Comparison of ENCODE assay signal across 12 cellular contexts in genomic region chr18:9823805-9824473, GRCh38.
DNase-seq lines count a peak whose midpoint lies in the region; ATAC-seq, FAIRE-seq and TF ChIP-seq lines count a peak whose summit lies in the region.
"Had no signal": no experiment of that assay in that cellular context is flagged by ENCODE, and none has a peak within 500 bp of the region (broad histone marks: within the 10 kb centered on the region; RNA-seq: fewer than 3 reads in every experiment).

No MANE protein-coding gene starts in this region.

- H3K27me3 ChIP-seq in GM12878 (replicated peaks in 1 of 2; ENCODE audit: control insufficient read depth in 2 of 2, insufficient read depth in 2 of 2, low read length in 1 of 2) (no peaks in the 10 kb centered on the region), keratinocyte (ENCODE audit: control insufficient read depth, extremely low read depth, insufficient read depth, low read length) (no peaks in the 10 kb centered on the region), thoracic aorta (replicated peaks; ENCODE audit: insufficient read depth) (no peaks in the 10 kb centered on the region)

- H3K9ac ChIP-seq in GM12878 (ENCODE audit: control insufficient read depth, insufficient read depth, low read length), result no peak overlapping the region
- no peak overlapping the region for H3K9ac ChIP-seq in keratinocyte (ENCODE audit: control insufficient read depth, extremely low read depth, insufficient read depth, low read length)

- in situ Hi-C loops in GM12878 (cut with MboI), result no loop called here

- peaks cover 2% of the 10 kb centered on the region; the same call in 1 of the 2 replicates for H3K4me1 ChIP-seq in HEK293 (ENCODE audit: control insufficient read depth, insufficient read depth, low read length)
- H3K4me1 ChIP-seq in GM12878 (ENCODE audit: control insufficient read depth, insufficient read depth, low read length), result no peaks in the 10 kb centered on the region
- peaks cover 49% of the 10 kb centered on the region for H3K4me1 ChIP-seq in keratinocyte (ENCODE audit: control insufficient read depth, extremely low read depth, insufficient read depth, low read length)
- peaks cover 25 to 30% of the 10 kb centered on the region in 2 donors for H3K4me1 ChIP-seq in thoracic aorta (ENCODE audit: control insufficient read depth in 1 of 2, low read depth in 2 of 2)

- RAD21 ChIA-PET in GM12878 (lab: Charles Lee; ENCODE audit: unreplicated experiment), result no interaction called here

- TF ChIP-seq CTCF in HEK293 (tag by site-specific recombination; IDR thresholded peaks at IDR 0.05), result no peak
- TF ChIP-seq CTCF in GM12878 (IDR thresholded peaks at IDR 0.05 in 2 of 3, conservative IDR thresholded peaks at IDR 0.05 in 1 of 3; ENCODE audit: control insufficient read depth in 2 of 3, extremely low read depth in 1 of 3, insufficient read depth in 1 of 3, low read depth in 3 of 3, low read length in 3 of 3), result no peak
- no peak for TF ChIP-seq CTCF in keratinocyte (optimal IDR thresholded peaks at IDR 0.05 in 1 of 3, IDR thresholded peaks at IDR 0.05 in 1 of 3, conservative IDR thresholded peaks at IDR 0.05 in 1 of 3; ENCODE audit: extremely low read depth in 1 of 3, insufficient read depth in 2 of 3, low read length in 3 of 3)
- no peak for TF ChIP-seq CTCF in thoracic aorta (IDR thresholded peaks at IDR 0.05)

- H3K79me2 ChIP-seq in GM12878 (ENCODE audit: control insufficient read depth, insufficient read depth, low read length), result no peaks in the 10 kb centered on the region
- H3K79me2 ChIP-seq in keratinocyte (ENCODE audit: control insufficient read depth, insufficient read depth, low read length), result no peaks in the 10 kb centered on the region

- H3K9me3 ChIP-seq in HEK293 (ENCODE audit: control insufficient read depth, insufficient read depth, low read depth, low read length) (no peaks in the 10 kb centered on the region), GM12878 (replicated peaks; ENCODE audit: control insufficient read depth, insufficient read depth, low read length) (no peaks in the 10 kb centered on the region), keratinocyte (ENCODE audit: control insufficient read depth, low read depth, low read length) (no peaks in the 10 kb centered on the region), thoracic aorta (no peaks in the 10 kb centered on the region)

- H4K20me1 ChIP-seq in GM12878 (ENCODE audit: control insufficient read depth, insufficient read depth), result no peaks in the 10 kb centered on the region
- no peaks in the 10 kb centered on the region for H4K20me1 ChIP-seq in keratinocyte (ENCODE audit: control insufficient read depth, extremely low read depth, insufficient read depth, low read length)

- SMC1A ChIA-PET in GM12878 (lab: Charles Lee; ENCODE audit: uncharacterized antibody, unreplicated experiment), result interaction anchor here (0.6 kb wide), 1 partner anchor 117 kb away, joined by 3 read pairs; no protein-coding TSS in a partner anchor

- peaks cover 2% of the 10 kb centered on the region for H3K9me1 ChIP-seq in keratinocyte (ENCODE audit: control insufficient read depth, extremely low read depth, insufficient read depth, low read length)

- H3K27ac ChIP-seq in HEK293 (ENCODE audit: extremely low read depth, low read depth, low read length), result no peak overlapping the region
- no peak overlapping the region for H3K27ac ChIP-seq in GM12878 (ENCODE audit: control insufficient read depth, insufficient read depth)
- no peak overlapping the region for H3K27ac ChIP-seq in keratinocyte (ENCODE audit: control insufficient read depth, insufficient read depth, low read length)
- H3K27ac ChIP-seq in thoracic aorta, result peak overlapping the region in 1 of 2 donors; percentile 55

- H2AFZ ChIP-seq in GM12878 (ENCODE audit: control insufficient read depth, low read depth, low read length) (no peak overlapping the region), keratinocyte (ENCODE audit: control insufficient read depth, low read length) (no peak overlapping the region)

- FAIRE-seq in GM12878 (lab: Jason Lieb, UNC), result peak; percentile 86
- FAIRE-seq in keratinocyte (lab: Jason Lieb, UNC), result peak; percentile 9

- DNase-seq in GM12878 (ENCODE audit: low read depth, low spot score), result no peak
- DNase-seq in keratinocyte (ENCODE audit: low read depth, low spot score), result no peak
- no peak for DNase-seq in thoracic aorta (ENCODE audit: low spot score)
- DNase-seq in GM19240 (ENCODE audit: insufficient read length, low spot score), result no peak
- no peak for DNase-seq in COLO829 (ENCODE audit: low spot score)
- no peak for DNase-seq in NCI-H2107 treated with DMSO at 0.1 percent for 48 hours (lab: John Stamatoyannopoulos, UW; ENCODE audit: unreplicated experiment)
- DNase-seq: activated T-cell treated with anti-CD3 and anti-CD28 coated beads for 4 hours, COR-L47, glutamatergic neuron, NCI-H1694 had no signal

- intact Hi-C loops in GM12878 (cut with micrococcal nuclease; ENCODE audit: unreplicated experiment), result no loop called here

- WGBS in GM12878 (ENCODE audit: insufficient coverage, insufficient replicate concordance, low lambda C conversion rate, missing lambda C conversion rate), result 94% methylated on average over 4 of the region's 4 CpGs

- BruUV-seq in GM12878 (replicated peaks; lab: Mats Ljungman, UMichigan), result no TSS peak

- H3K36me3 ChIP-seq in HEK293 (ENCODE audit: control insufficient read depth in 2 of 2, insufficient read depth in 1 of 2, low read length in 2 of 2) (no peaks in the 10 kb centered on the region; a peak in 1 of 3 replicates), GM12878 (ENCODE audit: control insufficient read depth in 2 of 2, insufficient read depth in 2 of 2, low read length in 1 of 2) (no peaks in the 10 kb centered on the region), keratinocyte (ENCODE audit: control insufficient read depth in 2 of 2, extremely low read depth in 1 of 2, insufficient read depth in 2 of 2, low read length in 2 of 2) (no peaks in the 10 kb centered on the region), thoracic aorta (no peaks in the 10 kb centered on the region)

- TF ChIP-seq RAD21 in GM12878 (IDR thresholded peaks at IDR 0.05; ENCODE audit: insufficient read depth, low read depth, low read length), result no peak

- no peak for TF ChIP-seq EP300 in GM12878 (IDR thresholded peaks at IDR 0.05; ENCODE audit: borderline replicate concordance in 1 of 2, control insufficient read depth in 1 of 2, low read depth in 2 of 2, low read length in 2 of 2)

- H3K4me2 ChIP-seq in GM12878 (ENCODE audit: control insufficient read depth, insufficient read depth) (no peak overlapping the region), keratinocyte (ENCODE audit: control insufficient read depth, extremely low read depth, insufficient read depth, low read depth, low read length) (no peak overlapping the region)

- dilution Hi-C loops in keratinocyte (cut with MboI; ENCODE audit: extremely low pct_ligation_motif_present, low sequenced_read_pairs), result no loop called here

- CTCF ChIA-PET in HEK293 (lab: Yijun Ruan, JAX) (interaction anchor here (0.7 to 1.1 kb wide), 2 partner anchors 51 to 87 kb away, joined by 3 read pairs; no protein-coding TSS in a partner anchor), GM12878 (lab: Yijun Ruan, JAX) (no interaction called here)

- POLR2A ChIA-PET in HEK293 (lab: Yijun Ruan, JAX), result no interaction called here
- POLR2A ChIA-PET in GM12878 (lab: Charles Lee), result no interaction called here

- TF ChIP-seq POLR2A in GM12878 (IDR thresholded peaks at IDR 0.05; ENCODE audit: low read depth, low read length), result no peak

- no peak for ATAC-seq in GM12878
- ATAC-seq in thoracic aorta (ENCODE audit: insufficient number of reproducible peaks, low FRiP score, low read depth), result peak; percentile 15
- no peak for ATAC-seq in GM19395 (IDR thresholded peaks at IDR 0.05; ENCODE audit: unreplicated experiment)

- no peak overlapping the region for H3K4me3 ChIP-seq in HEK293 (ENCODE audit: low read depth, low read length)
- H3K4me3 ChIP-seq in GM12878, result no peak overlapping the region
- H3K4me3 ChIP-seq in keratinocyte (ENCODE audit: control insufficient read depth in 2 of 3, extremely low read depth in 1 of 3, insufficient read depth in 2 of 3, low read depth in 1 of 3, low read length in 3 of 3), result no peak overlapping the region
- no peak overlapping the region for H3K4me3 ChIP-seq in thoracic aorta

TF ChIP-seq in HEK293, 187 proteins besides CTCF, POLR2A, EP300 and RAD21 (continues in another document):
- TF ChIP-seq ZNF248 (tag by site-specific recombination; IDR thresholded peaks at IDR 0.05) (0 out of 2 replicates have a peak, but pooled peaks have one; percentile 68), ZNF529 (tag by site-specific recombination; IDR thresholded peaks at IDR 0.05; ENCODE audit: insufficient replicate concordance) (no peak), ZNF2 (tag by site-specific recombination; IDR thresholded peaks at IDR 0.05) (no peak), SCRT1 (tag by site-specific recombination; IDR thresholded peaks at IDR 0.05; ENCODE audit: borderline replicate concordance) (no peak), SETDB1 (IDR thresholded peaks at IDR 0.05; ENCODE audit: insufficient read length, low read length) (no peak), ZNF133 (tag by site-specific recombination; IDR thresholded peaks at IDR 0.05) (peak; percentile 13; the same call in 1 of the 2 replicates), ZNF114 (tag by site-specific recombination; IDR thresholded peaks at IDR 0.05) (0 out of 2 replicates have a peak, but pooled peaks have one; percentile 61), ZNF157 (tag by site-specific recombination; IDR thresholded peaks at IDR 0.05) (no peak)

TF ChIP-seq in GM12878, 131 proteins besides CTCF, POLR2A, EP300 and RAD21 (continues in another document):
- TF ChIP-seq ATF2 (IDR thresholded peaks at IDR 0.05; ENCODE audit: low read length) (no peak), TAF1 (IDR thresholded peaks at IDR 0.05; ENCODE audit: borderline replicate concordance, low read depth, low read length) (no peak)
